In genomic region chr6:30087876-30088275, GRCh38 we compare ENCODE assay signal across 32 cellular contexts. TPM values are rescaled to one million over a fixed set of nuclear protein-coding genes. Genes with fewer than 3 reads are reported as not detected.
"Had no signal": no experiment of that assay in that cellular context is flagged by ENCODE, and none has a peak within 500 bp of the region (broad histone marks: within the 10 kb centered on the region; RNA-seq: fewer than 3 reads in every experiment).

No MANE protein-coding gene starts in this region.

- H3K36me3 ChIP-seq: stomach, suprapubic skin, thoracic aorta, thyroid gland, tibial artery, tibial nerve, transverse colon, upper lobe of left lung, upper lobe of right lung, uterus, vagina had no signal

- H3K9me3 Mint-ChIP-seq: stimulated activated effector memory CD8-positive, alpha-beta T cell treated with anti-CD3 and anti-CD28 coated beads, Interleukin-12 subunit alpha, Interleukin-12 subunit beta, amount 100 ng/mL, for 72 hours; stimulated activated memory B cell treated with anti-CD40 and anti-IgM and Interleukin-4, amounts not matched to agents 10 μg/mL and 1 μg/mL and 100 μg/mL, for 72 hours; stimulated activated naive CD8-positive, alpha-beta T cell treated with anti-CD3 and anti-CD28 coated beads, Interleukin-15, amount 100 ng/mL, for 72 hours; stimulated activated naive CD8-positive, alpha-beta T cell treated with anti-CD3 and anti-CD28 coated beads, Interleukin-15, Interleukin-2, amounts not matched to agents 100 ng/mL and 50 ng/mL, for 24 hours had no signal

- H3K36me3 Mint-ChIP-seq: stimulated activated effector memory CD8-positive, alpha-beta T cell treated with anti-CD3 and anti-CD28 coated beads, Interleukin-12 subunit alpha, Interleukin-12 subunit beta, amount 100 ng/mL, for 72 hours; stimulated activated memory B cell treated with anti-CD40 and anti-IgM and Interleukin-4, amounts not matched to agents 10 μg/mL and 1 μg/mL and 100 μg/mL, for 72 hours; type B pancreatic cell had no signal

- H3K27me3 ChIP-seq: testis, upper lobe of left lung, uterus, vagina had no signal

- H3K27ac Mint-ChIP-seq: stimulated activated effector memory CD8-positive, alpha-beta T cell treated with anti-CD3 and anti-CD28 coated beads, Interleukin-12 subunit alpha, Interleukin-12 subunit beta, amount 100 ng/mL, for 72 hours; stimulated activated memory B cell treated with anti-CD40 and anti-IgM and Interleukin-4, amounts not matched to agents 10 μg/mL and 1 μg/mL and 100 μg/mL, for 72 hours; stimulated activated naive B cell treated with anti-CD40 and anti-IgM and Interleukin-4, amounts not matched to agents 10 μg/mL and 1 μg/mL and 100 μg/mL, for 72 hours; stimulated activated naive CD8-positive, alpha-beta T cell treated with anti-CD3 and anti-CD28 coated beads, Interleukin-15, amount 100 ng/mL, for 72 hours; stimulated activated naive CD8-positive, alpha-beta T cell treated with anti-CD3 and anti-CD28 coated beads, Interleukin-15, Interleukin-2, amounts not matched to agents 100 ng/mL and 50 ng/mL, for 24 hours; type B pancreatic cell had no signal

- H3K4me3 Mint-ChIP-seq: stimulated activated effector memory CD8-positive, alpha-beta T cell treated with anti-CD3 and anti-CD28 coated beads, Interleukin-12 subunit alpha, Interleukin-12 subunit beta, amount 100 ng/mL, for 72 hours; stimulated activated memory B cell treated with anti-CD40 and anti-IgM and Interleukin-4, amounts not matched to agents 10 μg/mL and 1 μg/mL and 100 μg/mL, for 72 hours; stimulated activated naive B cell treated with anti-CD40 and anti-IgM and Interleukin-4, amounts not matched to agents 10 μg/mL and 1 μg/mL and 100 μg/mL, for 72 hours; stimulated activated naive CD8-positive, alpha-beta T cell treated with anti-CD3 and anti-CD28 coated beads, Interleukin-15, amount 100 ng/mL, for 72 hours; stimulated activated naive CD8-positive, alpha-beta T cell treated with anti-CD3 and anti-CD28 coated beads, Interleukin-15, Interleukin-2, amounts not matched to agents 100 ng/mL and 50 ng/mL, for 24 hours; type B pancreatic cell had no signal

- H3K4me1 Mint-ChIP-seq: stimulated activated memory B cell treated with anti-CD40 and anti-IgM and Interleukin-4, amounts not matched to agents 10 μg/mL and 1 μg/mL and 100 μg/mL, for 72 hours; stimulated activated naive B cell treated with anti-CD40 and anti-IgM and Interleukin-4, amounts not matched to agents 10 μg/mL and 1 μg/mL and 100 μg/mL, for 72 hours; stimulated activated naive CD8-positive, alpha-beta T cell treated with anti-CD3 and anti-CD28 coated beads, Interleukin-15, amount 100 ng/mL, for 72 hours had no signal

- ATAC-seq: stimulated activated effector memory CD8-positive, alpha-beta T cell treated with anti-CD3 and anti-CD28 coated beads, Interleukin-12 subunit alpha, Interleukin-12 subunit beta, amount 100 ng/mL, for 72 hours; stimulated activated memory B cell treated with anti-CD40 and anti-IgM and Interleukin-4, amounts not matched to agents 10 μg/mL and 1 μg/mL and 100 μg/mL, for 72 hours; stimulated activated naive B cell treated with anti-CD40 and anti-IgM and Interleukin-4, amounts not matched to agents 10 μg/mL and 1 μg/mL and 100 μg/mL, for 72 hours; stimulated activated naive CD8-positive, alpha-beta T cell treated with anti-CD3 and anti-CD28 coated beads, Interleukin-15, amount 100 ng/mL, for 72 hours; stimulated activated naive CD8-positive, alpha-beta T cell treated with anti-CD3 and anti-CD28 coated beads, Interleukin-15, Interleukin-2, amounts not matched to agents 100 U/mL and 50 U/mL, for 24 hours; upper lobe of right lung had no signal

- FAIRE-seq: urothelium cell line had no signal

- DNase-seq: stimulated activated CD4-positive, alpha-beta T cell treated with anti-CD3 and anti-CD28 coated beads, Interleukin-2, amount 100 ng/mL, for 48 hours; stimulated activated CD4-positive, alpha-beta T cell treated with anti-CD3 and anti-CD28 coated beads, Interleukin-4, amount 100 ng/mL, for 1 hour; stimulated activated CD4-positive, alpha-beta T cell treated with anti-CD3 and anti-CD28 coated beads, Interleukin-4, amount 100 ng/mL, for 24 hours; stimulated activated CD4-positive, alpha-beta T cell treated with anti-CD3 and anti-CD28 coated beads, Interleukin-4, amount 100 ng/mL, for 4 hours; stimulated activated naive B cell treated with anti-CD40 and anti-IgM and Interleukin-4, amounts not matched to agents 10 μg/mL and 1 μg/mL and 100 μg/mL, for 72 hours; stimulated activated naive CD4-positive, alpha-beta T cell; stimulated activated naive CD4-positive, alpha-beta T cell treated with Interleukin-2 at 50 U/mL for 16 hours; stimulated activated naive CD8-positive, alpha-beta T cell treated with anti-CD3 and anti-CD28 coated beads, Interleukin-15, amount 100 ng/mL, for 72 hours; stimulated activated naive CD8-positive, alpha-beta T cell treated with anti-CD3 and anti-CD28 coated beads, Interleukin-15, Interleukin-2, amounts not matched to agents 100 U/mL and 50 U/mL, for 24 hours; stomach; substantia nigra; testis; thyroid gland; tibial artery; transverse colon; trophoblast cell; upper lobe of left lung; upper lobe of right lung; uterus had no signal

- H3K4me3 ChIP-seq: stomach, suprapubic skin, testis, thoracic aorta, thyroid gland, tibial artery, tibial nerve, transverse colon, upper lobe of left lung, upper lobe of right lung, uterus, vagina had no signal

RNA-seq across cellular contexts. Expression of gene RNF39, which starts 12.3 kb away (rescaled TPM):
- total RNA-seq: subcutaneous adipose tissue, temporal lobe, thoracic aorta, thyroid gland had no signal

RNA-seq across cellular contexts. Expression of gene TRIM31, which starts 25.0 kb away (rescaled TPM):
- total RNA-seq: subcutaneous adipose tissue, temporal lobe, thyroid gland, tibial nerve, uterus, vagina had no signal

RNA-seq across cellular contexts. Expression of gene TRIM40, which starts 48.1 kb away (rescaled TPM):
- total RNA-seq: stomach, subcutaneous adipose tissue, suprapubic skin, temporal lobe, thoracic aorta, thyroid gland, tibial nerve, upper lobe of left lung, upper lobe of right lung, ureter, urinary bladder, uterus, vagina had no signal
